1 cellular context compared by ENCODE assay signal in the genomic region with DNA sequence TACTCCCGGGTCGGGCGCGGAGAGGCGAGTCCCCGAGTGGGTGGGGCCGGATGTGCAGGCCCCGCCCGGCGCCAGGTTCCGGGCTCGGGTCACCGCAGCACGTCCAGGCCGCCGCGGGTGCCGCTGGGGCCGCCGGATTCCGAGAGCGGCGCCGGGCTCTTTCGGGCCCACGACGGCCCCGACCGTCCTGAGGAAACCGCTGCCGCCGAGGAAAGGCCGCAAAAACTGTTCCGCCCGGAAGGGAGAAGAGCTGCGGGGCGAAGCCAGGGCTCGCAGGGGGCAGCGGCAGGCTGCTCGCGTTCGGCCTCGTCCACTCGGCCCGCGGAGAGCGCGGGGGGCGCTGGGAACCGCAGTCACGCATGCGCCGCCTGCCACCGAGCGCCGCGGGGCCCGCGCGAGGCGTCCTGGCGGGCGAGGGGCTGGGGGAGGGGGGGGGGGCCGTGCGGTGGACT.
TF ChIP-seq lines count a peak whose summit lies in the region.

TSS of gene ZKSCAN2 (minus strand) at position 342 of the 452 bp plus-strand sequence. CDS start 718 bp downstream, outside the sequence.

TF ChIP-seq in GM12878, 131 proteins besides CTCF, POLR2A, EP300 and RAD21 (continued from another document):
- TF ChIP-seq, protein P1, sequence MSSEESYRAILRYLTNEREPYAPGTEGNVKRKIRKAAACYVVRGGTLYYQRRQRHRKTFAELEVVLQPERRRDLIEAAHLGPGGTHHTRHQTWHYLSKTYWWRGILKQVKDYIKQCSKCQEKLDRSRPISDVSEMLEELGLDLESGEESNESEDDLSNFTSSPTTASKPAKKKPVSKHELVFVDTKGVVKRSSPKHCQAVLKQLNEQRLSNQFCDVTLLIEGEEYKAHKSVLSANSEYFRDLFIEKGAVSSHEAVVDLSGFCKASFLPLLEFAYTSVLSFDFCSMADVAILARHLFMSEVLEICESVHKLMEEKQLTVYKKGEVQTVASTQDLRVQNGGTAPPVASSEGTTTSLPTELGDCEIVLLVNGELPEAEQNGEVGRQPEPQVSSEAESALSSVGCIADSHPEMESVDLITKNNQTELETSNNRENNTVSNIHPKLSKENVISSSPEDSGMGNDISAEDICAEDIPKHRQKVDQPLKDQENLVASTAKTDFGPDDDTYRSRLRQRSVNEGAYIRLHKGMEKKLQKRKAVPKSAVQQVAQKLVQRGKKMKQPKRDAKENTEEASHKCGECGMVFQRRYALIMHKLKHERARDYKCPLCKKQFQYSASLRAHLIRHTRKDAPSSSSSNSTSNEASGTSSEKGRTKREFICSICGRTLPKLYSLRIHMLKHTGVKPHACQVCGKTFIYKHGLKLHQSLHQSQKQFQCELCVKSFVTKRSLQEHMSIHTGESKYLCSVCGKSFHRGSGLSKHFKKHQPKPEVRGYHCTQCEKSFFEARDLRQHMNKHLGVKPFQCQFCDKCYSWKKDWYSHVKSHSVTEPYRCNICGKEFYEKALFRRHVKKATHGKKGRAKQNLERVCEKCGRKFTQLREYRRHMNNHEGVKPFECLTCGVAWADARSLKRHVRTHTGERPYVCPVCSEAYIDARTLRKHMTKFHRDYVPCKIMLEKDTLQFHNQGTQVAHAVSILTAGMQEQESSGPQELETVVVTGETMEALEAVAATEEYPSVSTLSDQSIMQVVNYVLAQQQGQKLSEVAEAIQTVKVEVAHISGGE (CRISPR knock-in tag; IDR thresholded peaks at IDR 0.05), result peak; percentile 33; the same call in 1 of the 2 replicates
- peak in 1 of 2 experiments; percentile 42; a peak in 1 of 4 replicates for TF ChIP-seq ETV6 (conservative IDR thresholded peaks at IDR 0.05 in 1 of 2, IDR thresholded peaks at IDR 0.05 in 1 of 2; ENCODE audit: borderline replicate concordance in 1 of 2, low read depth in 1 of 2)
- 0 out of 2 replicates have a peak, but pooled peaks have one; percentile 11 for TF ChIP-seq ZNF592 (IDR thresholded peaks at IDR 0.05)
- peak; percentile 69 for TF ChIP-seq POLR2AphosphoS5 (IDR thresholded peaks at IDR 0.05; ENCODE audit: low read length)
- TF ChIP-seq PML (IDR thresholded peaks at IDR 0.05; ENCODE audit: low read length), result peak; percentile 74
- peak; percentile 12; the same call in 1 of the 2 replicates for TF ChIP-seq CREB1 (IDR thresholded peaks at IDR 0.05; ENCODE audit: low read depth)
- TF ChIP-seq NRF1 (conservative IDR thresholded peaks at IDR 0.05; ENCODE audit: low read depth, low read length), result peak; percentile 41
- no peak for TF ChIP-seq CHD4 (IDR thresholded peaks at IDR 0.05)
